In the genomic region with DNA sequence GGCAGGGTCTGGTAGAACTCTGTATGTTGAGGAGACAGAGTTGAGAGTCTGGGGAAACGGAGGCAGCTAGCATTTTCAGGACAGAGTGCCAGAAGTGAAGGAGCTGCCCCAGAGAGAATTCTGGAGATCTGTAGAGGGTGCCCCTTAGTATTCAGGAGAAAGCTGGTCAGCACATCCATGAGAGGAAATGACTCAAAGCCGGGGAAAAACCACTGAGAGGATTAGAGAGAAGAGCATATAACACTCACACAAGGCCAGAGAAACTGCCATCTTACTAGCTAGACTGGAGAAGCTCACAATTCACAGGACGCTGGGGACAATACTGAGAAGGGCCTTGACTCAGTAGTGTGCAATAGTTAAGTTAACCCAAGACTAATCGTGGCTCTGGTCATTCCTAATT, we compare ENCODE assay signal across 3 cellular contexts.
TF ChIP-seq lines count a peak whose summit lies in the region.

No MANE protein-coding gene starts in this region.

TF ChIP-seq in SK-N-SH treated with all-trans-retinoic acid at 6 μM for 48 hours, 23 proteins besides CTCF, POLR2A, EP300 and RAD21:
- no peak for TF ChIP-seq BACH2 (CRISPR knock-in tag; IDR thresholded peaks at IDR 0.05; ENCODE audit: borderline replicate concordance)
- TF ChIP-seq, protein P1, sequence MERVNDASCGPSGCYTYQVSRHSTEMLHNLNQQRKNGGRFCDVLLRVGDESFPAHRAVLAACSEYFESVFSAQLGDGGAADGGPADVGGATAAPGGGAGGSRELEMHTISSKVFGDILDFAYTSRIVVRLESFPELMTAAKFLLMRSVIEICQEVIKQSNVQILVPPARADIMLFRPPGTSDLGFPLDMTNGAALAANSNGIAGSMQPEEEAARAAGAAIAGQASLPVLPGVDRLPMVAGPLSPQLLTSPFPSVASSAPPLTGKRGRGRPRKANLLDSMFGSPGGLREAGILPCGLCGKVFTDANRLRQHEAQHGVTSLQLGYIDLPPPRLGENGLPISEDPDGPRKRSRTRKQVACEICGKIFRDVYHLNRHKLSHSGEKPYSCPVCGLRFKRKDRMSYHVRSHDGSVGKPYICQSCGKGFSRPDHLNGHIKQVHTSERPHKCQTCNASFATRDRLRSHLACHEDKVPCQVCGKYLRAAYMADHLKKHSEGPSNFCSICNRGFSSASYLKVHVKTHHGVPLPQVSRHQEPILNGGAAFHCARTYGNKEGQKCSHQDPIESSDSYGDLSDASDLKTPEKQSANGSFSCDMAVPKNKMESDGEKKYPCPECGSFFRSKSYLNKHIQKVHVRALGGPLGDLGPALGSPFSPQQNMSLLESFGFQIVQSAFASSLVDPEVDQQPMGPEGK (CRISPR knock-in tag; IDR thresholded peaks at IDR 0.05; ENCODE audit: borderline replicate concordance): no peak
- TF ChIP-seq, protein P2, sequence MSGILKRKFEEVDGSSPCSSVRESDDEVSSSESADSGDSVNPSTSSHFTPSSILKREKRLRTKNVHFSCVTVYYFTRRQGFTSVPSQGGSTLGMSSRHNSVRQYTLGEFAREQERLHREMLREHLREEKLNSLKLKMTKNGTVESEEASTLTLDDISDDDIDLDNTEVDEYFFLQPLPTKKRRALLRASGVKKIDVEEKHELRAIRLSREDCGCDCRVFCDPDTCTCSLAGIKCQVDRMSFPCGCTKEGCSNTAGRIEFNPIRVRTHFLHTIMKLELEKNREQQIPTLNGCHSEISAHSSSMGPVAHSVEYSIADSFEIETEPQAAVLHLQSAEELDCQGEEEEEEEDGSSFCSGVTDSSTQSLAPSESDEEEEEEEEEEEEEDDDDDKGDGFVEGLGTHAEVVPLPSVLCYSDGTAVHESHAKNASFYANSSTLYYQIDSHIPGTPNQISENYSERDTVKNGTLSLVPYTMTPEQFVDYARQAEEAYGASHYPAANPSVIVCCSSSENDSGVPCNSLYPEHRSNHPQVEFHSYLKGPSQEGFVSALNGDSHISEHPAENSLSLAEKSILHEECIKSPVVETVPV (CRISPR knock-in tag; IDR thresholded peaks at IDR 0.05): no peak

TF ChIP-seq in SK-N-SH, 30 proteins besides CTCF, POLR2A, EP300 and RAD21:
- TF ChIP-seq RFX5 (IDR thresholded peaks at IDR 0.05; ENCODE audit: low read length): no peak
- no peak for TF ChIP-seq GABPA (IDR thresholded peaks at IDR 0.05; ENCODE audit: low read depth)
- TF ChIP-seq, protein P3, sequence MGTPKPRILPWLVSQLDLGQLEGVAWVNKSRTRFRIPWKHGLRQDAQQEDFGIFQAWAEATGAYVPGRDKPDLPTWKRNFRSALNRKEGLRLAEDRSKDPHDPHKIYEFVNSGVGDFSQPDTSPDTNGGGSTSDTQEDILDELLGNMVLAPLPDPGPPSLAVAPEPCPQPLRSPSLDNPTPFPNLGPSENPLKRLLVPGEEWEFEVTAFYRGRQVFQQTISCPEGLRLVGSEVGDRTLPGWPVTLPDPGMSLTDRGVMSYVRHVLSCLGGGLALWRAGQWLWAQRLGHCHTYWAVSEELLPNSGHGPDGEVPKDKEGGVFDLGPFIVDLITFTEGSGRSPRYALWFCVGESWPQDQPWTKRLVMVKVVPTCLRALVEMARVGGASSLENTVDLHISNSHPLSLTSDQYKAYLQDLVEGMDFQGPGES (IDR thresholded peaks at IDR 0.05; ENCODE audit: low read depth, low read length): no peak
- TF ChIP-seq, protein P4, sequence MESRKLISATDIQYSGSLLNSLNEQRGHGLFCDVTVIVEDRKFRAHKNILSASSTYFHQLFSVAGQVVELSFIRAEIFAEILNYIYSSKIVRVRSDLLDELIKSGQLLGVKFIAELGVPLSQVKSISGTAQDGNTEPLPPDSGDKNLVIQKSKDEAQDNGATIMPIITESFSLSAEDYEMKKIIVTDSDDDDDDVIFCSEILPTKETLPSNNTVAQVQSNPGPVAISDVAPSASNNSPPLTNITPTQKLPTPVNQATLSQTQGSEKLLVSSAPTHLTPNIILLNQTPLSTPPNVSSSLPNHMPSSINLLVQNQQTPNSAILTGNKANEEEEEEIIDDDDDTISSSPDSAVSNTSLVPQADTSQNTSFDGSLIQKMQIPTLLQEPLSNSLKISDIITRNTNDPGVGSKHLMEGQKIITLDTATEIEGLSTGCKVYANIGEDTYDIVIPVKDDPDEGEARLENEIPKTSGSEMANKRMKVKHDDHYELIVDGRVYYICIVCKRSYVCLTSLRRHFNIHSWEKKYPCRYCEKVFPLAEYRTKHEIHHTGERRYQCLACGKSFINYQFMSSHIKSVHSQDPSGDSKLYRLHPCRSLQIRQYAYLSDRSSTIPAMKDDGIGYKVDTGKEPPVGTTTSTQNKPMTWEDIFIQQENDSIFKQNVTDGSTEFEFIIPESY (IDR thresholded peaks at IDR 0.05; ENCODE audit: borderline replicate concordance, low read depth): no peak
- no peak for TF ChIP-seq TEAD4 (IDR thresholded peaks at IDR 0.05; ENCODE audit: borderline replicate concordance, insufficient read depth)
- TF ChIP-seq ELF1 (IDR thresholded peaks at IDR 0.05): no peak
- TF ChIP-seq, protein P5, sequence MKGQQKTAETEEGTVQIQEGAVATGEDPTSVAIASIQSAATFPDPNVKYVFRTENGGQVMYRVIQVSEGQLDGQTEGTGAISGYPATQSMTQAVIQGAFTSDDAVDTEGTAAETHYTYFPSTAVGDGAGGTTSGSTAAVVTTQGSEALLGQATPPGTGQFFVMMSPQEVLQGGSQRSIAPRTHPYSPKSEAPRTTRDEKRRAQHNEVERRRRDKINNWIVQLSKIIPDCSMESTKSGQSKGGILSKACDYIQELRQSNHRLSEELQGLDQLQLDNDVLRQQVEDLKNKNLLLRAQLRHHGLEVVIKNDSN (IDR thresholded peaks at IDR 0.05; ENCODE audit: borderline replicate concordance, low read depth): no peak
- TF ChIP-seq, protein P6, sequence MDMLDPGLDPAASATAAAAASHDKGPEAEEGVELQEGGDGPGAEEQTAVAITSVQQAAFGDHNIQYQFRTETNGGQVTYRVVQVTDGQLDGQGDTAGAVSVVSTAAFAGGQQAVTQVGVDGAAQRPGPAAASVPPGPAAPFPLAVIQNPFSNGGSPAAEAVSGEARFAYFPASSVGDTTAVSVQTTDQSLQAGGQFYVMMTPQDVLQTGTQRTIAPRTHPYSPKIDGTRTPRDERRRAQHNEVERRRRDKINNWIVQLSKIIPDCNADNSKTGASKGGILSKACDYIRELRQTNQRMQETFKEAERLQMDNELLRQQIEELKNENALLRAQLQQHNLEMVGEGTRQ (IDR thresholded peaks at IDR 0.05; ENCODE audit: borderline replicate concordance, low read depth, low read length): no peak
- TF ChIP-seq RXRA (IDR thresholded peaks at IDR 0.05; ENCODE audit: borderline replicate concordance, low read depth): no peak
- TF ChIP-seq MXI1 (IDR thresholded peaks at IDR 0.05; ENCODE audit: low read depth, low read length): no peak
- TF ChIP-seq JUND (IDR thresholded peaks at IDR 0.05): no peak
- no peak for TF ChIP-seq FOXJ3 (CRISPR knock-in tag; IDR thresholded peaks at IDR 0.05)
- TF ChIP-seq CHD2 (IDR thresholded peaks at IDR 0.05; ENCODE audit: low read length, partially characterized antibody): no peak
- no peak for TF ChIP-seq SIN3A (IDR thresholded peaks at IDR 0.05; ENCODE audit: borderline replicate concordance, low read depth, low read length)
- TF ChIP-seq, protein P7, sequence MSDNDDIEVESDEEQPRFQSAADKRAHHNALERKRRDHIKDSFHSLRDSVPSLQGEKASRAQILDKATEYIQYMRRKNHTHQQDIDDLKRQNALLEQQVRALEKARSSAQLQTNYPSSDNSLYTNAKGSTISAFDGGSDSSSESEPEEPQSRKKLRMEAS (IDR thresholded peaks at IDR 0.05; ENCODE audit: low read depth): no peak

TF ChIP-seq in H1, 55 proteins besides CTCF, POLR2A, EP300 and RAD21:
- no peak for TF ChIP-seq ZNF274 (IDR thresholded peaks at IDR 0.05; ENCODE audit: borderline replicate concordance, extremely low read depth, low read length)
TF ChIP-seq in H1: peak in this region for 0.
